Comparison of ENCODE assay signal across 1 cellular context in the genomic region with DNA sequence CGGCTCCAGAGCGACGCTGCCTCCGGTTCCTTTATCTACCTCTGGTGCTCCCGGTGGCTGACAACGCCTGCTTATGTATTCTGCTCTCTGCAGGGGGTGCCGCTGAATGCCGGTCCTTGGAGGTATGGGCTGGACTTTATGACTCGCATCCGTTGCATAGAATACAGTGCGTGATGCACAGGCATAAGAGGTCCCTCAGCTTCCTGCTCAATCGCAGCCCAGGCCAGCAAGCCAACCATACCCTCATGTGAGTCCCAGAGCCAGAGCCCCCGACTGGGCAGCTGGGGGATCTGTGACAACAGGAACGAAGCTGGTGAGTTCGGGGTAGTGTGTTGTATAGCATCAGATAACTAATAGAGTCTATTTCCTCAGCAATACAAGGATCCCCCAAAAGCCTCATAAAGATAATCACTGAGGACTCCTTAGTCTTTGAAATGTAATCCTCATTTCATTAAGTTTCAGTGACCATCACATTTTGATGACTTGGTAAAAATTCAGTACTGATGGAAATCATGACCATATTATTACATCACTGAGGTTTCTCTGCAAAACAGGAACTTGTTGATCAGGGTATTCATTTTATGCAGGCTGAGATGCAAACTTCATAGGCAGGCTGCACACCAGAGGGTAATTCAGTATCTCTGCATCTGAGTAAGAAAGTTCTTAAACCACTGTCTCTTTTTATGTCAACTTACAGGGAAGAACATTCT.
A peak's percentile ranks its signal among the peaks of the same experiment; 100 is the strongest.
TF ChIP-seq lines count a peak whose summit lies in the region.

No MANE protein-coding gene starts in this region.

TF ChIP-seq in A549, 52 proteins besides CTCF, POLR2A, EP300 and RAD21:
- TF ChIP-seq BHLHE40 (IDR thresholded peaks at IDR 0.05; ENCODE audit: low read depth, low read length) (no peak), CBX2 (IDR thresholded peaks at IDR 0.05; ENCODE audit: borderline replicate concordance, low read depth) (no peak), NR3C1 (IDR thresholded peaks at IDR 0.05) (no peak), MAFK (IDR thresholded peaks at IDR 0.05; ENCODE audit: partially characterized antibody) (peak; percentile 79), EHMT2 (IDR thresholded peaks at IDR 0.05; ENCODE audit: low read depth) (no peak), SMC3 (IDR thresholded peaks at IDR 0.05) (no peak)
- TF ChIP-seq, protein P1, sequence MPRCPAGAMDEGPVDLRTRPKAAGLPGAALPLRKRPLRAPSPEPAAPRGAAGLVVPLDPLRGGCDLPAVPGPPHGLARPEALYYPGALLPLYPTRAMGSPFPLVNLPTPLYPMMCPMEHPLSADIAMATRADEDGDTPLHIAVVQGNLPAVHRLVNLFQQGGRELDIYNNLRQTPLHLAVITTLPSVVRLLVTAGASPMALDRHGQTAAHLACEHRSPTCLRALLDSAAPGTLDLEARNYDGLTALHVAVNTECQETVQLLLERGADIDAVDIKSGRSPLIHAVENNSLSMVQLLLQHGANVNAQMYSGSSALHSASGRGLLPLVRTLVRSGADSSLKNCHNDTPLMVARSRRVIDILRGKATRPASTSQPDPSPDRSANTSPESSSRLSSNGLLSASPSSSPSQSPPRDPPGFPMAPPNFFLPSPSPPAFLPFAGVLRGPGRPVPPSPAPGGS (IDR thresholded peaks at IDR 0.05): no peak
- TF ChIP-seq, protein P2, sequence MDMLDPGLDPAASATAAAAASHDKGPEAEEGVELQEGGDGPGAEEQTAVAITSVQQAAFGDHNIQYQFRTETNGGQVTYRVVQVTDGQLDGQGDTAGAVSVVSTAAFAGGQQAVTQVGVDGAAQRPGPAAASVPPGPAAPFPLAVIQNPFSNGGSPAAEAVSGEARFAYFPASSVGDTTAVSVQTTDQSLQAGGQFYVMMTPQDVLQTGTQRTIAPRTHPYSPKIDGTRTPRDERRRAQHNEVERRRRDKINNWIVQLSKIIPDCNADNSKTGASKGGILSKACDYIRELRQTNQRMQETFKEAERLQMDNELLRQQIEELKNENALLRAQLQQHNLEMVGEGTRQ (IDR thresholded peaks at IDR 0.05): no peak
TF ChIP-seq in A549: peak in this region for 1.
